In the genomic region with DNA sequence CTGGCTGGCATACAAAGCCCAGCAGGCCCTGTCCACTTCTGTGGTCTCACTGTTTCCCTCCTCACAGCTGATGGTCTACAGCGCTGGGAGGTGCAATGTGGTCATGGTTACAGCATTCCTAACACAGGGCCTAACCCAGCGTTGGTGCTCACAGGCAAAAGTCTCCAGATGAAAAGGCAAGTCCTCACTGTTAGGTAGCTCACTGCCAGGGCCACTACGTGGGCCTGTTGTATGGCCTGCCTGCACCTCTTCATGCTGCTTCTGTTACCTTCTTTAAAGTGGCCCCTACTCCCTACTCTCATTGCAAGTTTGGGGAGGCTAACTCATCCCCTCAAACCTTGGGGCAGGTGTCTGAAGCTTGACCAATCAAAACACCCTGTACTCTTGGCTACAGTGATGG, we compare ENCODE assay signal across 16 cellular contexts. TPM values are rescaled to one million over a fixed set of nuclear protein-coding genes. Genes with fewer than 3 reads are reported as not detected.
A peak's percentile ranks its signal among the peaks of the same experiment; 100 is the strongest.
DNase-seq lines count a peak whose midpoint lies in the region; ATAC-seq and TF ChIP-seq lines count a peak whose summit lies in the region.
"Had no signal": no experiment of that assay in that cellular context is flagged by ENCODE, and none has a peak within 500 bp of the region (broad histone marks: within the 10 kb centered on the region; RNA-seq: fewer than 3 reads in every experiment).

No MANE protein-coding gene starts in this region.

- no peak overlapping the region for H2BK15ac ChIP-seq in IMR-90 (ENCODE audit: low read depth, low read length)

- intact Hi-C loops in IMR-90 (cut with micrococcal nuclease): loop anchor here (5.0 kb wide), 1 partner anchor 159 kb away; the partner anchor contains the start of gene SEC22C
- intact Hi-C loops in gastrocnemius medialis (cut with DNase I; ENCODE audit: low total_unique reads): loop anchor here (10.0 kb wide), 1 partner anchor 517 kb away; no protein-coding TSS in a partner anchor

- H3K4me3 ChIP-seq in IMR-90 (ENCODE audit: insufficient read depth, low read depth, low read length) (no peak overlapping the region), endodermal cell (ENCODE audit: low read length) (no peak overlapping the region), gastrocnemius medialis (no peak overlapping the region)
- H3K4me3 ChIP-seq: GM23248 had no signal

- dilution Hi-C loops in IMR-90 (cut with HindIII; ENCODE audit: low sequenced_read_pairs, unreplicated experiment): no loop called here

- peaks cover 14% of the 10 kb centered on the region; the same call in 1 of the 2 replicates for H3K27me3 ChIP-seq in IMR-90 (ENCODE audit: control insufficient read depth, insufficient read depth, low read length)
- H3K27me3 ChIP-seq in endodermal cell (ENCODE audit: control insufficient read depth, insufficient read depth, low read length, poor library complexity, severe bottlenecking): no peaks in the 10 kb centered on the region
- H3K27me3 ChIP-seq in gastrocnemius medialis: no peaks in the 10 kb centered on the region

- no peak overlapping the region for H3K4ac ChIP-seq in IMR-90 (ENCODE audit: low read depth, low read length)

- ATAC-seq in IMR-90 (ENCODE audit: low read depth) (no peak), gastrocnemius medialis (no peak)

- H4K5ac ChIP-seq in IMR-90 (ENCODE audit: low read depth, low read length): no peak overlapping the region

- H4K91ac ChIP-seq in IMR-90 (ENCODE audit: insufficient read depth, low read depth, low read length): no peak overlapping the region

- no peak overlapping the region for H3K14ac ChIP-seq in IMR-90 (replicated peaks; ENCODE audit: low read depth, low read length)

- H3K56ac ChIP-seq in IMR-90 (ENCODE audit: extremely low read depth, insufficient read depth, low read length): no peak overlapping the region

- no peak for TF ChIP-seq CTCF in IMR-90 (conservative IDR thresholded peaks at IDR 0.05; ENCODE audit: low read depth, low read length)
- TF ChIP-seq CTCF in endodermal cell (conservative IDR thresholded peaks at IDR 0.05): no peak
- no peak for TF ChIP-seq CTCF in gastrocnemius medialis (IDR thresholded peaks at IDR 0.05 in 4 of 5, conservative IDR thresholded peaks at IDR 0.05 in 1 of 5)

- H3K9me1 ChIP-seq in IMR-90 (ENCODE audit: insufficient read depth, low read length): peaks cover 6% of the 10 kb centered on the region

- CTCF ChIA-PET in IMR-90 (lab: Yijun Ruan, JAX): interaction anchor here (1.8 kb wide), 1 partner anchor 8 kb away, joined by 4 read pairs; no protein-coding TSS in a partner anchor
- CTCF ChIA-PET in activated CD4-positive, alpha-beta memory T cell treated with anti-CD3 and anti-CD28 coated beads, Interleukin-2, amount 10 ng/mL, durations not matched to agents 7 days and 5 days (lab: Charles Lee): interaction anchor here (1.1 to 1.5 kb wide), 2 partner anchors 81 to 140 kb away, joined by 3 to 4 read pairs; no protein-coding TSS in a partner anchor

- H3K9me3 ChIP-seq in IMR-90 (ENCODE audit: control insufficient read depth, insufficient read depth, low read length) (no peaks in the 10 kb centered on the region), endodermal cell (ENCODE audit: control insufficient read depth, low read length) (no peaks in the 10 kb centered on the region), gastrocnemius medialis (no peaks in the 10 kb centered on the region)

- H2BK120ac ChIP-seq in IMR-90 (ENCODE audit: low read depth, low read length): no peak overlapping the region

- in situ Hi-C loops in IMR-90 (cut with MboI; ENCODE audit: low sequenced_read_pairs): no loop called here
- in situ Hi-C loops in gastrocnemius medialis (cut with MboI; ENCODE audit: low sequenced_read_pairs in 4 of 4): loop anchor here (5.0 to 25.0 kb wide), 4 partner anchors 39 to 157 kb away; partner anchors contain the start of genes SEC22C (in 2 of the 4), ZBTB47 (in 2 of the 4), HHATL (in 1 of the 4) and SS18L2 (in 1 of the 4)

- peak overlapping the region; percentile 44 for H2AFZ ChIP-seq in IMR-90 (replicated peaks; ENCODE audit: low read length, poor library complexity)
- H2AFZ ChIP-seq: GM23248 had no signal

- H3K27ac ChIP-seq in IMR-90 (ENCODE audit: insufficient read depth, low read length) (no peak overlapping the region), endodermal cell (ENCODE audit: low read depth, low read length) (no peak overlapping the region), gastrocnemius medialis (peak overlapping the region; percentile 85 to 99 (median 94))
- H3K27ac ChIP-seq: GM23248 had no signal

- H3K4me2 ChIP-seq in IMR-90 (ENCODE audit: low read depth, low read length): no peak overlapping the region

- no peak for TF ChIP-seq RAD21 in IMR-90 (IDR thresholded peaks at IDR 0.05; ENCODE audit: low read length)

- no TSS peak for BruUV-seq in IMR-90 (replicated peaks; lab: Mats Ljungman, UMichigan)

- H4K8ac ChIP-seq in IMR-90 (ENCODE audit: low read depth in 2 of 2, low read length in 2 of 2): no peak overlapping the region

- H3K27me3 Mint-ChIP-seq in endodermal cell (ENCODE audit: insufficient read depth): no peaks in the 10 kb centered on the region
- peaks cover 3% of the 10 kb centered on the region for H3K27me3 Mint-ChIP-seq in activated CD4-positive, alpha-beta memory T cell treated with anti-CD3 and anti-CD28 coated beads, Interleukin-2, amount 10 ng/mL, durations not matched to agents 7 days and 5 days

- H3K9ac ChIP-seq in IMR-90 (ENCODE audit: low read depth, low read length) (no peak overlapping the region), endodermal cell (ENCODE audit: extremely low read depth, low read length, poor library complexity, severe bottlenecking) (no peak overlapping the region)
- H3K9ac ChIP-seq: GM23248 had no signal

- H3K9me3 Mint-ChIP-seq in endodermal cell: peaks cover 3% of the 10 kb centered on the region
- H3K9me3 Mint-ChIP-seq in activated CD4-positive, alpha-beta memory T cell treated with anti-CD3 and anti-CD28 coated beads, Interleukin-2, amount 10 ng/mL, durations not matched to agents 7 days and 5 days: no peaks in the 10 kb centered on the region
- H3K9me3 Mint-ChIP-seq: CD8-positive, alpha-beta memory T cell had no signal

- no peaks in the 10 kb centered on the region for H3K36me3 ChIP-seq in IMR-90 (ENCODE audit: control insufficient read depth, insufficient read depth, low read length)
- H3K36me3 ChIP-seq in endodermal cell (ENCODE audit: control insufficient read depth, insufficient read depth, low read length): no peaks in the 10 kb centered on the region
- H3K36me3 ChIP-seq in gastrocnemius medialis: no peaks in the 10 kb centered on the region

- H3K4me1 ChIP-seq in IMR-90 (ENCODE audit: control insufficient read depth, insufficient read depth, low read length) (peaks cover 8% of the 10 kb centered on the region), endodermal cell (ENCODE audit: control insufficient read depth, insufficient read depth, low read length) (no peaks in the 10 kb centered on the region), gastrocnemius medialis (peaks cover 34 to 50% of the 10 kb centered on the region in 2 donors)

- H3K79me1 ChIP-seq in IMR-90 (ENCODE audit: low read depth in 1 of 2, low read length in 2 of 2): no peaks in the 10 kb centered on the region

- TF ChIP-seq POLR2A in IMR-90 (IDR thresholded peaks at IDR 0.05; ENCODE audit: low read depth, low read length): no peak
- TF ChIP-seq POLR2A in gastrocnemius medialis (IDR thresholded peaks at IDR 0.05): no peak

- H3K4me1 Mint-ChIP-seq in endodermal cell: peaks cover 4% of the 10 kb centered on the region
- H3K4me1 Mint-ChIP-seq in activated CD4-positive, alpha-beta memory T cell treated with anti-CD3 and anti-CD28 coated beads, Interleukin-2, amount 10 ng/mL, durations not matched to agents 7 days and 5 days: peaks cover 16% of the 10 kb centered on the region

- H3K36me3 Mint-ChIP-seq in endodermal cell (ENCODE audit: low read depth): no peaks in the 10 kb centered on the region
- no peaks in the 10 kb centered on the region for H3K36me3 Mint-ChIP-seq in activated CD4-positive, alpha-beta memory T cell treated with anti-CD3 and anti-CD28 coated beads, Interleukin-2, amount 10 ng/mL, durations not matched to agents 7 days and 5 days (ENCODE audit: low read depth)
- H3K36me3 Mint-ChIP-seq: CD8-positive, alpha-beta memory T cell had no signal

- H2BK20ac ChIP-seq in IMR-90 (ENCODE audit: low read depth, low read length): no peak overlapping the region

- 65% methylated on average over 2 of the region's 3 CpGs; no CpG with 5 or more reads in 1 of the 2 experiments for whole genome bisulfite sequencing in IMR-90 (ENCODE audit: extremely low coverage in 2 of 2, insufficient read length in 1 of 2), 2 experiments
- 86 to 88% methylated on average over 3 of the region's 3 CpGs for WGBS in endodermal cell (ENCODE audit: insufficient coverage in 1 of 2, insufficient read length in 1 of 2), 2 experiments

- H4K20me1 ChIP-seq in IMR-90 (ENCODE audit: insufficient read depth, low read length): peaks cover 8% of the 10 kb centered on the region

- POLR2A ChIA-PET in IMR-90 (lab: Charles Lee; ENCODE audit: unreplicated experiment): no interaction called here
- POLR2A ChIA-PET in activated CD4-positive, alpha-beta memory T cell treated with anti-CD3 and anti-CD28 coated beads, Interleukin-2, amount 10 ng/mL, durations not matched to agents 7 days and 5 days (lab: Charles Lee): no interaction called here

- H2AK5ac ChIP-seq in IMR-90 (ENCODE audit: low read depth, low read length): no peak overlapping the region

- H3K27ac Mint-ChIP-seq in endodermal cell: no peak overlapping the region
- no peak overlapping the region for H3K27ac Mint-ChIP-seq in activated CD4-positive, alpha-beta memory T cell treated with anti-CD3 and anti-CD28 coated beads, Interleukin-2, amount 10 ng/mL, durations not matched to agents 7 days and 5 days

- no peak overlapping the region for H3K4me3 Mint-ChIP-seq in endodermal cell
- no peak overlapping the region for H3K4me3 Mint-ChIP-seq in activated CD4-positive, alpha-beta memory T cell treated with anti-CD3 and anti-CD28 coated beads, Interleukin-2, amount 10 ng/mL, durations not matched to agents 7 days and 5 days
- H3K4me3 Mint-ChIP-seq: CD8-positive, alpha-beta memory T cell had no signal

- H3K23ac ChIP-seq in IMR-90 (ENCODE audit: low read depth, low read length): no peak overlapping the region

- DNase-seq in D341Med (ENCODE audit: low spot score) (peak; percentile 6), IMR-90 (no peak), endodermal cell (peak; percentile 24), gastrocnemius medialis (no peak), dedifferentiated amniotic fluid mesenchymal stem cell (ENCODE audit: extremely low spot score) (no peak), KG1 (lab: John Stamatoyannopoulos, UW) (no peak)
- no peak for DNase-seq in activated CD4-positive, alpha-beta memory T cell treated with anti-CD3 and anti-CD28 coated beads, Interleukin-2, amount 10 ng/mL, durations not matched to agents 7 days and 5 days
- DNase-seq: CD8-positive, alpha-beta memory T cell; GM23248; NCI-H1436; NCI-H2029 treated with DMSO at 0.1 percent for 48 hours; NCI-H510A had no signal

- H3K18ac ChIP-seq in IMR-90 (ENCODE audit: low read depth, low read length): no peak overlapping the region

- no peak overlapping the region for H2BK5ac ChIP-seq in IMR-90 (ENCODE audit: low read depth, low read length, poor library complexity, severe bottlenecking)

- no peak overlapping the region for H2AK9ac ChIP-seq in IMR-90 (replicated peaks; ENCODE audit: low read depth, low read length, poor library complexity)

RNA-seq across cellular contexts. Expression of gene CCDC13, which starts 31.3 kb away (rescaled TPM):
- 0.18 and 0.28 TPM in 2 replicates for total RNA-seq in IMR-90 (2012; rRNA removed)
- polyA plus RNA-seq in IMR-90 (2012; rRNA removed): 0.19 TPM in 2 replicates
- 0.10 TPM in 1 of 2 replicates, not detected in the other for polyA plus RNA-seq in IMR-90 (2012; cell fraction: cytosol; rRNA removed)
- polyA plus RNA-seq in IMR-90 (2012; cell fraction: nucleus; rRNA removed; ENCODE audit: low replicate concordance): 0.17 and 0.45 TPM in 2 replicates
- 1 to 10 TPM in 1 of 2 donors, under 1 TPM in 1; 0.64 to 1.1 TPM for total RNA-seq in endodermal cell
- polyA plus RNA-seq in endodermal cell (2013, experiment 1 of 2): 1.5 TPM
- polyA plus RNA-seq in endodermal cell (2013, experiment 2 of 2): 0.95 TPM
- 1 to 10 TPM in 2 of 4 donors, under 1 TPM in 2; 0.12 to 1.5 (median 1.1) TPM for total RNA-seq in gastrocnemius medialis
- total RNA-seq in activated CD4-positive, alpha-beta memory T cell treated with anti-CD3 and anti-CD28 coated beads, Interleukin-2, amount 10 ng/mL, durations not matched to agents 7 days and 5 days: under 1 TPM; 0.63 to 0.83 TPM
- total RNA-seq: HT1080 had no signal

RNA-seq across cellular contexts. Expression of gene HHATL, which starts 39.2 kb away (rescaled TPM):
- not detected in 2 replicates for total RNA-seq in IMR-90 (2012; rRNA removed)
- polyA plus RNA-seq in IMR-90 (2012; rRNA removed): not detected in 2 replicates
- not detected in 2 replicates for polyA plus RNA-seq in IMR-90 (2012; cell fraction: cytosol; rRNA removed)
- polyA plus RNA-seq in IMR-90 (2012; cell fraction: nucleus; rRNA removed; ENCODE audit: low replicate concordance): not detected in 2 replicates
- not detected for total RNA-seq in endodermal cell
- polyA plus RNA-seq in endodermal cell (2013, experiment 1 of 2): not detected
- polyA plus RNA-seq in endodermal cell (2013, experiment 2 of 2): not detected
- 100 to 1,000 TPM in 2 of 4 donors, 10 to 100 TPM in 2; 78.0 to 309 (median 164) TPM for total RNA-seq in gastrocnemius medialis
- total RNA-seq in activated CD4-positive, alpha-beta memory T cell treated with anti-CD3 and anti-CD28 coated beads, Interleukin-2, amount 10 ng/mL, durations not matched to agents 7 days and 5 days: under 1 TPM in 1 of 2 experiments, not detected in 1; 0.25 TPM
- total RNA-seq: CD8-positive, alpha-beta memory T cell; Daoy; GM23248; HT1080 had no signal
- polyA plus RNA-seq: AG04450; BJ; CD8-positive, alpha-beta memory T cell; GM23248 had no signal

RNA-seq across cellular contexts. Expression of gene KLHL40, which starts 56.5 kb away (rescaled TPM):
- not detected in 2 replicates for total RNA-seq in IMR-90 (2012; rRNA removed)
- polyA plus RNA-seq in IMR-90 (2012; rRNA removed): not detected in 2 replicates
- not detected in 2 replicates for polyA plus RNA-seq in IMR-90 (2012; cell fraction: cytosol; rRNA removed)
- not detected in 2 replicates for polyA plus RNA-seq in IMR-90 (2012; cell fraction: nucleus; rRNA removed; ENCODE audit: low replicate concordance)
- not detected for total RNA-seq in endodermal cell
- 0.21 TPM for polyA plus RNA-seq in endodermal cell (2013, experiment 1 of 2)
- 0.21 TPM for polyA plus RNA-seq in endodermal cell (2013, experiment 2 of 2)
- 100 to 1,000 TPM; 197 to 682 (median 397) TPM for total RNA-seq in gastrocnemius medialis
- not detected for total RNA-seq in activated CD4-positive, alpha-beta memory T cell treated with anti-CD3 and anti-CD28 coated beads, Interleukin-2, amount 10 ng/mL, durations not matched to agents 7 days and 5 days
- total RNA-seq: CD8-positive, alpha-beta memory T cell; Daoy; GM23248; HT1080 had no signal
- polyA plus RNA-seq: AG04450; BJ; CD8-positive, alpha-beta memory T cell; GM23248 had no signal

Comparison
In these comparisons a context has a peak if more than half of its experiments do, and no peak if none do; other contexts are left out.
1. DNase-seq: peak in D341Med (single experiment) and endodermal cell (single experiment); none in IMR-90 (single experiment), gastrocnemius medialis (0 of 2), activated CD4-positive, alpha-beta memory T cell treated with anti-CD3 and anti-CD28 coated beads, Interleukin-2, amount 10 ng/mL, durations not matched to agents 7 days and 5 days (single experiment), dedifferentiated amniotic fluid mesenchymal stem cell (single experiment) and KG1 (single experiment).
2. H3K27ac ChIP-seq: peak in gastrocnemius medialis (4 of 4); none in IMR-90 (single experiment) and endodermal cell (single experiment).
3. RNA of gene HHATL, which starts 39.2 kb away (total RNA-seq): 78.0 to 309 TPM in gastrocnemius medialis; 0.25 TPM in activated CD4-positive, alpha-beta memory T cell treated with anti-CD3 and anti-CD28 coated beads, Interleukin-2, amount 10 ng/mL, durations not matched to agents 7 days and 5 days, not detected in IMR-90 and not detected in endodermal cell; every median in the first group is over 10 times any median in the second.
4. RNA of gene KLHL40, which starts 56.5 kb away (total RNA-seq): 197 to 682 TPM in gastrocnemius medialis; not detected in IMR-90, not detected in endodermal cell and not detected in activated CD4-positive, alpha-beta memory T cell treated with anti-CD3 and anti-CD28 coated beads, Interleukin-2, amount 10 ng/mL, durations not matched to agents 7 days and 5 days; every median in the first group is over 100 times any median in the second.